6 cellular contexts compared by ENCODE assay signal in genomic region chr3:13177236-13177635, GRCh38.
"Had no signal": no experiment of that assay in that cellular context is flagged by ENCODE, and none has a peak within 500 bp of the region (broad histone marks: within the 10 kb centered on the region; RNA-seq: fewer than 3 reads in every experiment).

No MANE protein-coding gene starts in this region.

- H3K27ac ChIP-seq: GM23248 had no signal

- ATAC-seq: HCT116 had no signal

- H3K4me3 ChIP-seq: GM23248, HAP-1 had no signal

- H2AFZ ChIP-seq: GM23248 had no signal

- H3K4me1 ChIP-seq: HAP-1 had no signal

- DNase-seq: GM23248, GOT3, H7, IMR-90 had no signal

- H3K36me3 ChIP-seq: HAP-1 had no signal
